1 cellular context compared by ENCODE assay signal in the genomic region with DNA sequence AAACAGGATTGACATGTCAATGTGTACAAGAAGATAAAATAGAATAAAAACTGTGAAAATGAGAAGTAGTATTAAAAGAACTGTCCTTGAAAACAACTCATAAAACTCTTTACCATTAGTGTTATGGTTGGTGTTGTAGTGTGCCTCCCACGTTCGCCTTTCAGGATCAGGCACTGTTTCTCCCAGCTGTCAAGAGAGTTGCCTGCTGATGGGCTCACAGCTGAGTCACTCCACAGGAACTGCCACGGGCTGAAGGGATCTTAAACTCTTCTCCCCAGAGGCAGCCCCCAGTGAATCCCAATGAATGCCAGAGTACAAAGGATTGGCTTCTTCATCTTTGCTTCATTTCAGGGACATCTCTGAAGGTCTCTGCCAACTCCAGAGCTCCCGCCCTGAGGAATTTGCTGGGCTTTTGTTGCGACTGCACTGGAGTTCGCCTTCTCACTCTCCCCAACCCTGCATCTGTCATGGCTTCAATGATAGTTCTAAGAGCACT.
TF ChIP-seq lines count a peak whose summit lies in the region.

No MANE protein-coding gene starts in this region.

TF ChIP-seq in HEK293, 187 proteins besides CTCF, POLR2A, EP300 and RAD21 (continued from another document):
- TF ChIP-seq ZNF658 (tag by site-specific recombination; IDR thresholded peaks at IDR 0.05): no peak
- TF ChIP-seq ZSCAN23 (tag by site-specific recombination; IDR thresholded peaks at IDR 0.05): no peak
- TF ChIP-seq SP2 (tag by site-specific recombination; IDR thresholded peaks at IDR 0.05): no peak
- TF ChIP-seq ZFP69B (tag by site-specific recombination; IDR thresholded peaks at IDR 0.05): no peak
